Comparison of ENCODE assay signal across 1 cellular context in the genomic region with DNA sequence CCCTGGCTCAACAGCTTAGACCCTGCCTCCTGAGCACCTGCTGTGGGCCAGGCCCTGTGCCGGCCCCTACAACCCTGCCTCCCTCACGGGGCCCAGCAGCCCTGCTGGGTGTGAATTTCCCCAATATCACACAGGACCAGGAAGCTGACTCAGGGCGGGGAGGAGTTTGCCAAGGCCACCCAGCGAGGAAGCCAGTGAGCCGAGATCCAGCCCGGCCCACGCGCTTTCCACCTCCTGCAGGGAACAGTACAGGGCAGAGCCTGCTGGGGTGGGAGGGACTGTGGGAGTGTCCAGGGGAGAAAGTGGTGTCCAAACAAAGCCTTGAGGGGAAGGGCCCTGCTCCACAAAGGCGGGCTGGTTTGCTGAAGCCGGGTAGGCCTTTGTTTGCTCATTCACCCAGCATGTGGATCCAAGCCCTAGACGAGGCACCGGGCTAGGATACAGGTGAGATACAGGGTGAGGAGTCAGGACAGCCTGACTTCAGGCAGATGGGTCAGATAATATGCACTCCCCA.
TF ChIP-seq lines count a peak whose summit lies in the region.

No MANE protein-coding gene starts in this region.

TF ChIP-seq in HEK293, 187 proteins besides CTCF, POLR2A, EP300 and RAD21 (continued from another document and continues in another):
- TF ChIP-seq ZFP41 (tag by site-specific recombination; IDR thresholded peaks at IDR 0.05; ENCODE audit: borderline replicate concordance), result no peak
- no peak for TF ChIP-seq KLF16 (tag by site-specific recombination; IDR thresholded peaks at IDR 0.05)
- TF ChIP-seq ZBTB26 (tag by site-specific recombination; optimal IDR thresholded peaks at IDR 0.05), result peak; percentile 22
- no peak for TF ChIP-seq OVOL3 (tag by site-specific recombination; IDR thresholded peaks at IDR 0.05)
- TF ChIP-seq ZNF521 (tag by site-specific recombination; IDR thresholded peaks at IDR 0.05), result no peak
- TF ChIP-seq, protein P1, sequence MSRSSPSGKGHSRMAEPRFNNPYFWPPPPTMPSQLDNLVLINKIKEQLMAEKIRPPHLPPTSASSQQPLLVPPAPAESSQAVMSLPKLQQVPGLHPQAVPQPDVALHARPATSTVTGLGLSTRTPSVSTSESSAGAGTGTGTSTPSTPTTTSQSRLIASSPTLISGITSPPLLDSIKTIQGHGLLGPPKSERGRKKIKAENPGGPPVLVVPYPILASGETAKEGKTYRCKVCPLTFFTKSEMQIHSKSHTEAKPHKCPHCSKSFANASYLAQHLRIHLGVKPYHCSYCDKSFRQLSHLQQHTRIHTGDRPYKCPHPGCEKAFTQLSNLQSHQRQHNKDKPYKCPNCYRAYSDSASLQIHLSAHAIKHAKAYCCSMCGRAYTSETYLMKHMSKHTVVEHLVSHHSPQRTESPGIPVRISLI (tag by site-specific recombination; IDR thresholded peaks at IDR 0.05), result no peak
- TF ChIP-seq ZNF510 (tag by site-specific recombination; IDR thresholded peaks at IDR 0.05; ENCODE audit: insufficient replicate concordance), result no peak
- TF ChIP-seq KLF8 (tag by site-specific recombination; IDR thresholded peaks at IDR 0.05), result no peak
- TF ChIP-seq AEBP2 (tag by site-specific recombination; IDR thresholded peaks at IDR 0.05; ENCODE audit: borderline replicate concordance), result no peak
- no peak for TF ChIP-seq HOXD13 (CRISPR knock-in tag; IDR thresholded peaks at IDR 0.05; ENCODE audit: borderline replicate concordance)
- no peak for TF ChIP-seq ZNF704 (tag by site-specific recombination; IDR thresholded peaks at IDR 0.05)
- TF ChIP-seq ZNF394 (tag by site-specific recombination; IDR thresholded peaks at IDR 0.05; ENCODE audit: borderline replicate concordance), result no peak
- TF ChIP-seq ZNF544 (tag by site-specific recombination; IDR thresholded peaks at IDR 0.05), result no peak
- TF ChIP-seq ZIC2 (tag by site-specific recombination; IDR thresholded peaks at IDR 0.05), result peak; percentile 99
- peak; percentile 84 for TF ChIP-seq ZFP69B (tag by site-specific recombination; IDR thresholded peaks at IDR 0.05)
- TF ChIP-seq ZNF776 (tag by site-specific recombination; IDR thresholded peaks at IDR 0.05; ENCODE audit: borderline replicate concordance), result no peak
- no peak for TF ChIP-seq BCL11B (tag by site-specific recombination; IDR thresholded peaks at IDR 0.05; ENCODE audit: low read depth)
- TF ChIP-seq ZNF211 (tag by site-specific recombination; IDR thresholded peaks at IDR 0.05; ENCODE audit: low read depth), result no peak
- no peak for TF ChIP-seq ZNF157 (tag by site-specific recombination; IDR thresholded peaks at IDR 0.05)
- no peak for TF ChIP-seq ZNF248 (tag by site-specific recombination; IDR thresholded peaks at IDR 0.05)
- TF ChIP-seq ZNF664 (tag by site-specific recombination; IDR thresholded peaks at IDR 0.05), result no peak
- TF ChIP-seq, protein P2, sequence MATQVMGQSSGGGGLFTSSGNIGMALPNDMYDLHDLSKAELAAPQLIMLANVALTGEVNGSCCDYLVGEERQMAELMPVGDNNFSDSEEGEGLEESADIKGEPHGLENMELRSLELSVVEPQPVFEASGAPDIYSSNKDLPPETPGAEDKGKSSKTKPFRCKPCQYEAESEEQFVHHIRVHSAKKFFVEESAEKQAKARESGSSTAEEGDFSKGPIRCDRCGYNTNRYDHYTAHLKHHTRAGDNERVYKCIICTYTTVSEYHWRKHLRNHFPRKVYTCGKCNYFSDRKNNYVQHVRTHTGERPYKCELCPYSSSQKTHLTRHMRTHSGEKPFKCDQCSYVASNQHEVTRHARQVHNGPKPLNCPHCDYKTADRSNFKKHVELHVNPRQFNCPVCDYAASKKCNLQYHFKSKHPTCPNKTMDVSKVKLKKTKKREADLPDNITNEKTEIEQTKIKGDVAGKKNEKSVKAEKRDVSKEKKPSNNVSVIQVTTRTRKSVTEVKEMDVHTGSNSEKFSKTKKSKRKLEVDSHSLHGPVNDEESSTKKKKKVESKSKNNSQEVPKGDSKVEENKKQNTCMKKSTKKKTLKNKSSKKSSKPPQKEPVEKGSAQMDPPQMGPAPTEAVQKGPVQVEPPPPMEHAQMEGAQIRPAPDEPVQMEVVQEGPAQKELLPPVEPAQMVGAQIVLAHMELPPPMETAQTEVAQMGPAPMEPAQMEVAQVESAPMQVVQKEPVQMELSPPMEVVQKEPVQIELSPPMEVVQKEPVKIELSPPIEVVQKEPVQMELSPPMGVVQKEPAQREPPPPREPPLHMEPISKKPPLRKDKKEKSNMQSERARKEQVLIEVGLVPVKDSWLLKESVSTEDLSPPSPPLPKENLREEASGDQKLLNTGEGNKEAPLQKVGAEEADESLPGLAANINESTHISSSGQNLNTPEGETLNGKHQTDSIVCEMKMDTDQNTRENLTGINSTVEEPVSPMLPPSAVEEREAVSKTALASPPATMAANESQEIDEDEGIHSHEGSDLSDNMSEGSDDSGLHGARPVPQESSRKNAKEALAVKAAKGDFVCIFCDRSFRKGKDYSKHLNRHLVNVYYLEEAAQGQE (tag by site-specific recombination; IDR thresholded peaks at IDR 0.05), result no peak
- TF ChIP-seq FEZF1 (tag by site-specific recombination; IDR thresholded peaks at IDR 0.05), result no peak
- no peak for TF ChIP-seq ZNF610 (tag by site-specific recombination; IDR thresholded peaks at IDR 0.05; ENCODE audit: borderline replicate concordance)
- no peak for TF ChIP-seq ZNF121 (tag by site-specific recombination; IDR thresholded peaks at IDR 0.05)
- TF ChIP-seq ZBTB1 (tag by site-specific recombination; IDR thresholded peaks at IDR 0.05), result no peak
- no peak for TF ChIP-seq ZNF677 (tag by site-specific recombination; IDR thresholded peaks at IDR 0.05)
- TF ChIP-seq ZNF169 (tag by site-specific recombination; IDR thresholded peaks at IDR 0.05), result no peak
- no peak for TF ChIP-seq MEIS1 (CRISPR knock-in tag; IDR thresholded peaks at IDR 0.05; ENCODE audit: borderline replicate concordance)
- no peak for TF ChIP-seq ZNF707 (tag by site-specific recombination; IDR thresholded peaks at IDR 0.05)
- no peak for TF ChIP-seq SALL2 (tag by site-specific recombination; IDR thresholded peaks at IDR 0.05; ENCODE audit: borderline replicate concordance)
- TF ChIP-seq ZNF138 (tag by site-specific recombination; IDR thresholded peaks at IDR 0.05; ENCODE audit: borderline replicate concordance), result no peak
- no peak for TF ChIP-seq ZXDB (tag by site-specific recombination; IDR thresholded peaks at IDR 0.05)
- no peak for TF ChIP-seq INSM2 (tag by site-specific recombination; IDR thresholded peaks at IDR 0.05)
- no peak for TF ChIP-seq ZNF549 (tag by site-specific recombination; IDR thresholded peaks at IDR 0.05)
- TF ChIP-seq ZNF140 (tag by site-specific recombination; IDR thresholded peaks at IDR 0.05), result no peak
- TF ChIP-seq, protein P3, sequence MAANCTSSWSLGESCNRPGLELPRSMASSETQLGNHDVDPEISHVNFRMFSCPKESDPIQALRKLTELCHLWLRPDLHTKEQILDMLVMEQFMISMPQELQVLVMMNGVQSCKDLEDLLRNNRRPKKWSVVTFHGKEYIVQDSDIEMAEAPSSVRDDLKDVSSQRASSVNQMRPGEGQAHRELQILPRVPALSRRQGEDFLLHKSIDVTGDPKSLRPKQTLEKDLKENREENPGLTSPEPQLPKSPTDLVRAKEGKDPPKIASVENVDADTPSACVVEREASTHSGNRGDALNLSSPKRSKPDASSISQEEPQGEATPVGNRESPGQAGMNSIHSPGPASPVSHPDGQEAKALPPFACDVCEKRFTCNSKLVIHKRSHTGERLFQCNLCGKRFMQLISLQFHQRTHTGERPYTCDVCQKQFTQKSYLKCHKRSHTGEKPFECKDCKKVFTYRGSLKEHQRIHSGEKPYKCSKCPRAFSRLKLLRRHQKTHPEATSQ (tag by site-specific recombination; IDR thresholded peaks at IDR 0.05), result no peak
- TF ChIP-seq ZEB2 (tag by site-specific recombination; IDR thresholded peaks at IDR 0.05), result peak; percentile 47; the same call in 1 of the 2 replicates
- peak; percentile 79; the same call in 1 of the 2 replicates for TF ChIP-seq KLF17 (tag by site-specific recombination; IDR thresholded peaks at IDR 0.05)
- TF ChIP-seq ZBTB7A (tag by site-specific recombination; IDR thresholded peaks at IDR 0.05; ENCODE audit: low read depth), result no peak
- TF ChIP-seq, protein P4, sequence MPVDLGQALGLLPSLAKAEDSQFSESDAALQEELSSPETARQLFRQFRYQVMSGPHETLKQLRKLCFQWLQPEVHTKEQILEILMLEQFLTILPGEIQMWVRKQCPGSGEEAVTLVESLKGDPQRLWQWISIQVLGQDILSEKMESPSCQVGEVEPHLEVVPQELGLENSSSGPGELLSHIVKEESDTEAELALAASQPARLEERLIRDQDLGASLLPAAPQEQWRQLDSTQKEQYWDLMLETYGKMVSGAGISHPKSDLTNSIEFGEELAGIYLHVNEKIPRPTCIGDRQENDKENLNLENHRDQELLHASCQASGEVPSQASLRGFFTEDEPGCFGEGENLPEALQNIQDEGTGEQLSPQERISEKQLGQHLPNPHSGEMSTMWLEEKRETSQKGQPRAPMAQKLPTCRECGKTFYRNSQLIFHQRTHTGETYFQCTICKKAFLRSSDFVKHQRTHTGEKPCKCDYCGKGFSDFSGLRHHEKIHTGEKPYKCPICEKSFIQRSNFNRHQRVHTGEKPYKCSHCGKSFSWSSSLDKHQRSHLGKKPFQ (tag by site-specific recombination; IDR thresholded peaks at IDR 0.05), result peak; percentile 79
- no peak for TF ChIP-seq ZNF146 (tag by site-specific recombination; IDR thresholded peaks at IDR 0.05)
- no peak for TF ChIP-seq ZNF423 (tag by site-specific recombination; IDR thresholded peaks at IDR 0.05)
- TF ChIP-seq ZNF555 (tag by site-specific recombination; conservative IDR thresholded peaks at IDR 0.05), result no peak
- TF ChIP-seq ZNF354C (tag by site-specific recombination; IDR thresholded peaks at IDR 0.05; ENCODE audit: borderline replicate concordance, low read depth), result no peak
- no peak for TF ChIP-seq ZNF433 (tag by site-specific recombination; IDR thresholded peaks at IDR 0.05; ENCODE audit: low read depth)
- TF ChIP-seq MYNN (tag by site-specific recombination; IDR thresholded peaks at IDR 0.05; ENCODE audit: borderline replicate concordance), result no peak
- TF ChIP-seq, protein P5, sequence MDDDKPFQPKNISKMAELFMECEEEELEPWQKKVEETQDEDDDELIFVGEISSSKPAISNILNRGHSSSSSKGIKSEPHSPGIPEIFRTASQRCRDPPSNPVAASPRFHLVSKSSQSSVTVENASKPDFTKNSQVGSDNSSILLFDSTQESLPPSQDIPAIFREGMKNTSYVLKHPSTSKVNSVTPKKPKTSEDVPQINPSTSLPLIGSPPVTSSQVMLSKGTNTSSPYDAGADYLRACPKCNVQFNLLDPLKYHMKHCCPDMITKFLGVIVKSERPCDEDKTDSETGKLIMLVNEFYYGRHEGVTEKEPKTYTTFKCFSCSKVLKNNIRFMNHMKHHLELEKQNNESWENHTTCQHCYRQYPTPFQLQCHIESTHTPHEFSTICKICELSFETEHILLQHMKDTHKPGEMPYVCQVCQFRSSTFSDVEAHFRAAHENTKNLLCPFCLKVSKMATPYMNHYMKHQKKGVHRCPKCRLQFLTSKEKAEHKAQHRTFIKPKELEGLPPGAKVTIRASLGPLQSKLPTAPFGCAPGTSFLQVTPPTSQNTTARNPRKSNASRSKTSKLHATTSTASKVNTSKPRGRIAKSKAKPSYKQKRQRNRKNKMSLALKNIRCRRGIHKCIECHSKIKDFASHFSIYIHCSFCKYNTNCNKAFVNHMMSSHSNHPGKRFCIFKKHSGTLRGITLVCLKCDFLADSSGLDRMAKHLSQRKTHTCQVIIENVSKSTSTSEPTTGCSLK (tag by site-specific recombination; IDR thresholded peaks at IDR 0.05), result no peak
- no peak for TF ChIP-seq ZNF791 (tag by site-specific recombination; IDR thresholded peaks at IDR 0.05)
- no peak for TF ChIP-seq ZNF785 (tag by site-specific recombination; IDR thresholded peaks at IDR 0.05)
